16 cellular contexts compared by ENCODE assay signal in the genomic region with DNA sequence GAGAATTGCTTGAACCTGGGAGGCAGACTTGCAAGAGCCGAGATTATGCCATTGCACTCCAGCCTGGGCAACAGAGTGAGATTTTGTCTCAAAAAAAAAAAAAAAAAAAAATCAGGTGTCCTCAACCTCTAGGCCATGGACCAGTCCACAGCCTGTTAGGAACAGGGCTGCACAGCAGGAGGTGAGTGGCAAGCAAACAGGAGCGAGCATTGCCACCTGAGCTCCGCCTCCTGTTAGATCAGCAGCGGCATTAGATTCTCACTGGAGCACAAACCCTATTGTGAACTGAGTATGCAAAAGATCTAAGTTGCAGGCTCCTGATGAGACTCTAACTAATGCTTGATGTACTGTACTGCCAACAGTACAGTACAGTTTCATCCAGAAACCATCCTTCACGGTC. TPM values are rescaled to one million over a fixed set of nuclear protein-coding genes. Genes with fewer than 3 reads are reported as not detected.
DNase-seq lines count a peak whose midpoint lies in the region; FAIRE-seq and TF ChIP-seq lines count a peak whose summit lies in the region.
"Had no signal": no experiment of that assay in that cellular context is flagged by ENCODE, and none has a peak within 500 bp of the region (broad histone marks: within the 10 kb centered on the region; RNA-seq: fewer than 3 reads in every experiment).

No MANE protein-coding gene starts in this region.

- H3K27me3 ChIP-seq in endodermal cell (ENCODE audit: control insufficient read depth, insufficient read depth, low read length, poor library complexity, severe bottlenecking) (peaks cover 4% of the 10 kb centered on the region), hepatocyte (no peaks in the 10 kb centered on the region)
- H3K27me3 ChIP-seq: SJCRH30 had no signal

- H3K9me3 ChIP-seq in endodermal cell (ENCODE audit: control insufficient read depth, low read length) (no peaks in the 10 kb centered on the region), hepatocyte (ENCODE audit: low read depth) (no peaks in the 10 kb centered on the region)
- H3K9me3 ChIP-seq: SJCRH30 had no signal

- H2AFZ ChIP-seq in hepatocyte = no peak overlapping the region
- H2AFZ ChIP-seq: GM23248 had no signal

- H3K4me1 ChIP-seq in endodermal cell (ENCODE audit: control insufficient read depth, insufficient read depth, low read length) (no peaks in the 10 kb centered on the region), hepatocyte (ENCODE audit: insufficient read depth) (peaks cover 8% of the 10 kb centered on the region)

- no peaks in the 10 kb centered on the region for H3K79me2 ChIP-seq in hepatocyte

- H3K4me3 ChIP-seq in endodermal cell (ENCODE audit: low read length) = no peak overlapping the region
- no peak overlapping the region for H3K4me3 ChIP-seq in hepatocyte
- H3K4me3 ChIP-seq: GM12878, GM23248, K562, SJCRH30 had no signal

- no peak for TF ChIP-seq CTCF in endodermal cell (conservative IDR thresholded peaks at IDR 0.05)
- TF ChIP-seq CTCF in hepatocyte (IDR thresholded peaks at IDR 0.05; ENCODE audit: poor library complexity) = no peak

- no peak overlapping the region for H3K27ac Mint-ChIP-seq in endodermal cell

- H3K9ac ChIP-seq in endodermal cell (ENCODE audit: extremely low read depth, low read length, poor library complexity, severe bottlenecking) = no peak overlapping the region
- H3K9ac ChIP-seq: GM23248 had no signal

- no peaks in the 10 kb centered on the region for H3K9me3 Mint-ChIP-seq in endodermal cell

- H3K27ac ChIP-seq in endodermal cell (ENCODE audit: low read depth, low read length) (no peak overlapping the region), hepatocyte (no peak overlapping the region)
- H3K27ac ChIP-seq: C4-2B, GM23248, SJCRH30 had no signal

- H4K20me1 ChIP-seq in hepatocyte (ENCODE audit: insufficient read depth, poor library complexity, severe bottlenecking) = no peaks in the 10 kb centered on the region

- FAIRE-seq in GM19239 (lab: Jason Lieb, UNC) = no peak
- FAIRE-seq: GM12878, K562 had no signal

- no peaks in the 10 kb centered on the region for H3K36me3 Mint-ChIP-seq in endodermal cell (ENCODE audit: low read depth)

- H3K36me3 ChIP-seq in endodermal cell (ENCODE audit: control insufficient read depth, insufficient read depth, low read length) (no peaks in the 10 kb centered on the region), hepatocyte (replicated peaks; ENCODE audit: insufficient read depth, low read depth) (no peaks in the 10 kb centered on the region)
- H3K36me3 ChIP-seq: SJCRH30 had no signal

- H3K4me2 ChIP-seq in hepatocyte = no peak overlapping the region

- WGBS in endodermal cell (ENCODE audit: insufficient coverage in 1 of 2, insufficient read length in 1 of 2), 2 experiments = 82 to 87% methylated on average over 5 of the region's 5 CpGs
- 95% methylated on average over 5 of the region's 5 CpGs for WGBS in hepatocyte (ENCODE audit: low lambda C conversion rate, missing lambda C conversion rate)

- no peak overlapping the region for H3K4me3 Mint-ChIP-seq in endodermal cell

- H3K9me2 ChIP-seq in hepatocyte (replicated peaks; ENCODE audit: insufficient read depth) = no peaks in the 10 kb centered on the region

- H3K27me3 Mint-ChIP-seq in endodermal cell (ENCODE audit: insufficient read depth) = peaks cover 23% of the 10 kb centered on the region

- DNase-seq in COLO668 (lab: John Stamatoyannopoulos, UW; ENCODE audit: unreplicated experiment) (peak; percentile 24), ELF-1 (ENCODE audit: low read depth, low spot score) (peak; percentile 14), NCI-H510A treated with DMSO at 0.1 percent for 48 hours (lab: John Stamatoyannopoulos, UW) (peak; percentile 74), endodermal cell (peak; percentile 81), hepatocyte (ENCODE audit: low spot score) (no peak), T-helper 9 cell (no peak), GM19239 (ENCODE audit: insufficient read length, low spot score) (no peak)
- DNase-seq: ACHN, DMS 273 treated with DMSO at 0.1 percent for 48 hours, GM23248, NCI-H2029, NCI-H446 treated with DMSO at 0.1 percent for 48 hours, SJCRH30 had no signal

- H3K4me1 Mint-ChIP-seq in endodermal cell = peaks cover under 1% of the 10 kb centered on the region

RNA-seq across cellular contexts. Expression of gene DHX40, which starts 56.4 kb away (rescaled TPM):
- total RNA-seq in endodermal cell (10 to 100 TPM; 32.7 to 36.2 TPM), hepatocyte (32.3 and 43.8 TPM in 2 replicates)
- 62.4 TPM for polyA plus RNA-seq in endodermal cell (2013, experiment 1 of 2)
- polyA plus RNA-seq in endodermal cell (2013, experiment 2 of 2) = 62.7 TPM
- 12.5 and 13.5 TPM in 2 replicates for polyA plus RNA-seq in hepatocyte

Comparison
In these comparisons a context has a peak if more than half of its experiments do, and no peak if none do; other contexts are left out.
1. DNase-seq: peak in COLO668 (single experiment), ELF-1 (single experiment), NCI-H510A treated with DMSO at 0.1 percent for 48 hours (single experiment) and endodermal cell (single experiment); none in hepatocyte (single experiment), T-helper 9 cell (single experiment) and GM19239 (single experiment).